In the genomic region with DNA sequence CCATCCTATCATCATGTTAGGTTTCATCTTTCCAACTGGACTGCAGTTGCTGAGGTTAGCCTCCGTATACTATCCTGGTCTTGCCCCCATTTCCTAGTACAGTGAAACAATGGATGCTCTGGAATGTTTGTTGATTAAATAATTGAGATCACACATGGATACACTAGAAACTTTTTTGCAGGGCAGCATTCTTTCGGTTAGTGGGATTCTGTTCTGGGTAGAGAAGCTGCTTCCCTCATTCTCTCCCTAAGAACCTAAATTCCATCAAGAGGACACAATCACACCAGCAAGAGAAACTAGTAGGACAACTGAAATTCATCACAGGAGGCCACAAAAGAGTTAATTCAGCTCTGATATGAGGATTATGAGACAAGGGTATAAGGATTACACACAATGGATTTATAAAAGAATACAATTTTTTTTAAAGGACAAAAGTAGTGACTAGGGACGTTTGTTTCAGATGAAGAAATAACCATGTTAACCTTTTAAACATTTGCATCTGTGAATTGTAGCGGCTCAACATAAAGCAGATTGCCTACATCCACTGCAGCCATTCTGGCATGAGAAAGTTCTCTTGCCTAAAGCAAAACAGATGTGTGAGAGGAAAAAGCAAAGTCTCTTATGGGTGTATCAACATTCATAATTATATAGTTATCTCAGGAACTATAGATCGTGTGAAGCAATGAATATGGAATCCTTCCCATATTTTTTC, we compare ENCODE assay signal across 17 cellular contexts.
"Had no signal": no experiment of that assay in that cellular context is flagged by ENCODE, and none has a peak within 500 bp of the region (broad histone marks: within the 10 kb centered on the region; RNA-seq: fewer than 3 reads in every experiment).

No MANE protein-coding gene starts in this region.

- DNase-seq: activated CD4-positive, alpha-beta T cell treated with anti-CD3 and anti-CD28 coated beads for 4 hours; activated CD8-positive, alpha-beta memory T cell treated with anti-CD3 and anti-CD28 coated beads, Interleukin-2, amount 50 U/mL, for 4 hours; activated CD8-positive, alpha-beta T cell treated with anti-CD3 and anti-CD28 coated beads for 36 hours; activated naive CD4-positive, alpha-beta T cell; caudate nucleus; effector memory CD4-positive, alpha-beta T cell; foreskin melanocyte; heart left ventricle; left lung; natural killer cell; stimulated activated CD4-positive, alpha-beta T cell treated with anti-CD3 and anti-CD28 coated beads, Interleukin-4, amount 100 ng/mL, for 1 hour; stimulated activated CD8-positive, alpha-beta memory T cell treated with anti-CD3 and anti-CD28 coated beads, Interleukin-4, amount 100 ng/mL, for 48 hours; stimulated activated naive CD8-positive, alpha-beta T cell treated with anti-CD3 and anti-CD28 coated beads, Interleukin-15, Interleukin-2, amounts not matched to agents 100 U/mL and 50 U/mL, for 24 hours; T-helper 9 cell; upper lobe of right lung had no signal

- H3K27me3 ChIP-seq: heart left ventricle, left lung, upper lobe of right lung had no signal

- H3K36me3 ChIP-seq: heart left ventricle, left lung, upper lobe of right lung had no signal

- H3K4me3 Mint-ChIP-seq: activated CD8-positive, alpha-beta T cell treated with anti-CD3 and anti-CD28 coated beads for 36 hours; activated T-helper 1 cell treated with anti-CD3 and anti-CD28 coated beads, Interleukin-12 subunit alpha, Interleukin-12 subunit beta, Interleukin-2, Interleukin-4 antibody, amounts not matched to agents 30 ng/mL and 10 ng/mL and 1 ng/mL, durations not matched to agents 14 hours and 24 hours and 36 hours; natural killer cell had no signal

- H3K36me3 Mint-ChIP-seq: natural killer cell had no signal

- H3K27ac Mint-ChIP-seq: activated CD8-positive, alpha-beta T cell treated with anti-CD3 and anti-CD28 coated beads for 36 hours; activated T-helper 1 cell treated with anti-CD3 and anti-CD28 coated beads, Interleukin-12 subunit alpha, Interleukin-12 subunit beta, Interleukin-2, Interleukin-4 antibody, amounts not matched to agents 30 ng/mL and 10 ng/mL and 1 ng/mL, durations not matched to agents 14 hours and 24 hours and 36 hours; natural killer cell had no signal

- H3K4me1 ChIP-seq: left lung had no signal

- H3K9me3 ChIP-seq: left lung, upper lobe of right lung had no signal

- ATAC-seq: activated CD8-positive, alpha-beta T cell treated with anti-CD3 and anti-CD28 coated beads for 36 hours; heart left ventricle; left lung; natural killer cell; stimulated activated naive CD8-positive, alpha-beta T cell treated with anti-CD3 and anti-CD28 coated beads, Interleukin-15, Interleukin-2, amounts not matched to agents 100 U/mL and 50 U/mL, for 24 hours; upper lobe of right lung had no signal

- H3K27me3 Mint-ChIP-seq: activated CD8-positive, alpha-beta T cell treated with anti-CD3 and anti-CD28 coated beads for 36 hours had no signal

- H3K9me3 Mint-ChIP-seq: activated CD8-positive, alpha-beta T cell treated with anti-CD3 and anti-CD28 coated beads for 36 hours; activated T-helper 1 cell treated with anti-CD3 and anti-CD28 coated beads, Interleukin-12 subunit alpha, Interleukin-12 subunit beta, Interleukin-2, Interleukin-4 antibody, amounts not matched to agents 30 ng/mL and 10 ng/mL and 1 ng/mL, durations not matched to agents 14 hours and 24 hours and 36 hours; natural killer cell had no signal

- H3K27ac ChIP-seq: coronary artery, left lung, upper lobe of right lung had no signal

- H3K4me3 ChIP-seq: coronary artery, heart left ventricle, left lung, upper lobe of right lung had no signal
